8 cellular contexts compared by ENCODE assay signal in genomic region chr17:8117980-8118768, GRCh38. TPM values are rescaled to one million over a fixed set of nuclear protein-coding genes. Genes with fewer than 3 reads are reported as not detected.
A peak's percentile ranks its signal among the peaks of the same experiment; 100 is the strongest.
DNase-seq lines count a peak whose midpoint lies in the region; ATAC-seq and TF ChIP-seq lines count a peak whose summit lies in the region.

Gene ALOXE3, minus strand, starts transcription at chr17:8118514. Its CDS starts 524 bp downstream, at chr17:8117990.

- H3K27ac ChIP-seq in coronary artery (peak within 1 kb of the TSS; percentile 72 to 82), lung (ENCODE audit: low read depth in 1 of 2, low read length in 1 of 2) (peak within 1 kb of the TSS; percentile 47 to 68), thyroid gland (peak within 1 kb of the TSS; percentile 65 to 83 (median 71))

- peaks cover 0 to 24% of the 10 kb centered on the region in 2 donors for H3K4me1 ChIP-seq in lung (ENCODE audit: control insufficient read depth in 2 of 2, insufficient read depth in 2 of 2, low read length in 2 of 2)
- peaks cover 36 to 38% of the 10 kb centered on the region in 2 donors for H3K4me1 ChIP-seq in thyroid gland

- TF ChIP-seq CTCF in coronary artery (IDR thresholded peaks at IDR 0.05) (no peak), lung (IDR thresholded peaks at IDR 0.05; ENCODE audit: control extremely low read depth, extremely low read depth) (no peak), thyroid gland (IDR thresholded peaks at IDR 0.05) (no peak)

- peak; percentile 30 for DNase-seq in stimulated activated naive CD4-positive, alpha-beta T cell treated with Interleukin-2 at 50 U/mL for 16 hours (lab: John Stamatoyannopoulos, UW)
- DNase-seq in stimulated activated naive CD4-positive, alpha-beta T cell (lab: John Stamatoyannopoulos, UW) = no peak
- DNase-seq in RPMI8226 (peak; percentile 26), coronary artery (ENCODE audit: low spot score) (no peak), lung (ENCODE audit: low spot score) (no peak), thyroid gland (peak; percentile 43)

- 1% methylated on average over 33 of the region's 33 CpGs for WGBS in lung, 2 donors
- 0 to 2% methylated on average over 17 to 26 of the region's 33 CpGs for WGBS in thyroid gland, 2 donors

- no peaks in the 10 kb centered on the region for H3K27me3 ChIP-seq in lung (ENCODE audit: control insufficient read depth, insufficient read depth)
- H3K27me3 ChIP-seq in thyroid gland = no peaks in the 10 kb centered on the region

- no peak for TF ChIP-seq POLR2A in thyroid gland (IDR thresholded peaks at IDR 0.05)

- ATAC-seq in lung (ENCODE audit: insufficient read depth, low FRiP score) = peak; percentile 8
- no peak for ATAC-seq in GM21381 (IDR thresholded peaks at IDR 0.05; ENCODE audit: unreplicated experiment)
- ATAC-seq in GM19467 (IDR thresholded peaks at IDR 0.05; ENCODE audit: unreplicated experiment) = no peak

- H3K4me3 ChIP-seq in coronary artery = peak within 1 kb of the TSS; percentile 73
- H3K4me3 ChIP-seq in lung = peak within 1 kb of the TSS; percentile 42
- peak within 1 kb of the TSS; percentile 7 to 30 (median 17) for H3K4me3 ChIP-seq in thyroid gland (replicated peaks in 1 of 3)

- no peaks in the 10 kb centered on the region for H3K9me3 ChIP-seq in lung (ENCODE audit: control insufficient read depth in 2 of 2, insufficient read depth in 1 of 2, low read length in 1 of 2)
- no peaks in the 10 kb centered on the region for H3K9me3 ChIP-seq in thyroid gland

- intact Hi-C loops in thyroid gland (cut with DNase I) = loop anchor here (5.0 kb wide), 1 partner anchor 56 kb away; no protein-coding TSS in a partner anchor

- no peaks in the 10 kb centered on the region for H3K36me3 ChIP-seq in lung (ENCODE audit: control insufficient read depth in 2 of 2, insufficient read depth in 2 of 2, low read length in 2 of 2)
- no peaks in the 10 kb centered on the region for H3K36me3 ChIP-seq in thyroid gland

RNA-seq across cellular contexts. Expression of gene ALOXE3, which starts in this region (rescaled TPM):
- under 1 TPM in 1 of 2 donors, not detected in 1; 0.12 TPM for total RNA-seq in lung
- polyA plus RNA-seq in lung = under 1 TPM; 0.28 to 0.68 TPM
- total RNA-seq in thyroid gland = not detected

Comparison
In these comparisons a context has a peak if more than half of its experiments do, and no peak if none do; other contexts are left out.
1. DNase-seq: peak in stimulated activated naive CD4-positive, alpha-beta T cell treated with Interleukin-2 at 50 U/mL for 16 hours (single experiment) and RPMI8226 (single experiment); none in stimulated activated naive CD4-positive, alpha-beta T cell (0 of 6), coronary artery (single experiment) and lung (single experiment).
2. Peak in ATAC-seq, H3K4me3 ChIP-seq and H3K27ac ChIP-seq in lung; RNA of the gene not detected or under 1 TPM.
3. Peak in DNase-seq, H3K4me3 ChIP-seq and H3K27ac ChIP-seq in thyroid gland; RNA of the gene not detected or under 1 TPM.
4. H3K4me3 ChIP-seq: peak in every context shown above with its lines; median percentile 73 in coronary artery; 42 in lung; 17 in thyroid gland.
5. Peak in every context shown above with its lines, with median percentiles within 50 percentile points of each other: H3K27ac ChIP-seq.